1 cellular context compared by ENCODE assay signal in the genomic region with DNA sequence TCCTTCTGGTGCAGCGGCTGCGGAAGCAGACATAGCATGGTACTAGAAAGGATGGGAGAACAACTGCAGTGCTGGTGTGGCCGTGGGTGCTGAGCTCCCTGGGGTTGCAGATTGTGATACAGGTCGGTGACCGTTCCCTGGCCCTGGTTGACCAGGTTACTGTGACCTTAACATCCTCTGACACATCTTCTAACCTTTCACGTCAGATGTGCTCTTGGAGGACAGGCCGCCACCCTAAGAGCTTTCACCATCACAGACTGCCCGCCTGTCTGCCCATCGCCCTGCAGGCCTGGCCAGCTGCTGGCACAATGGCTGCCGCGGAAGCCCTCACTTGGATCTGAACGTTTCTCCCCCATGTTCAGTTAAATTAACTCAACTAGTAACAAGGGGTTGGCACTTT.
TF ChIP-seq lines count a peak whose summit lies in the region.

No MANE protein-coding gene starts in this region.

TF ChIP-seq in HepG2, 621 proteins besides CTCF, POLR2A, EP300 and RAD21:
- TF ChIP-seq CREB1 (IDR thresholded peaks at IDR 0.05) (0 out of 2 replicates have a peak, but pooled peaks have one; percentile 12), CREB1 (CRISPR knock-in tag; IDR thresholded peaks at IDR 0.05) (no peak), KAT7 (CRISPR knock-in tag; IDR thresholded peaks at IDR 0.05; ENCODE audit: borderline replicate concordance) (no peak), FOXJ3 (CRISPR knock-in tag; IDR thresholded peaks at IDR 0.05; ENCODE audit: borderline replicate concordance) (no peak)
